8 cellular contexts compared by ENCODE assay signal in the genomic region with DNA sequence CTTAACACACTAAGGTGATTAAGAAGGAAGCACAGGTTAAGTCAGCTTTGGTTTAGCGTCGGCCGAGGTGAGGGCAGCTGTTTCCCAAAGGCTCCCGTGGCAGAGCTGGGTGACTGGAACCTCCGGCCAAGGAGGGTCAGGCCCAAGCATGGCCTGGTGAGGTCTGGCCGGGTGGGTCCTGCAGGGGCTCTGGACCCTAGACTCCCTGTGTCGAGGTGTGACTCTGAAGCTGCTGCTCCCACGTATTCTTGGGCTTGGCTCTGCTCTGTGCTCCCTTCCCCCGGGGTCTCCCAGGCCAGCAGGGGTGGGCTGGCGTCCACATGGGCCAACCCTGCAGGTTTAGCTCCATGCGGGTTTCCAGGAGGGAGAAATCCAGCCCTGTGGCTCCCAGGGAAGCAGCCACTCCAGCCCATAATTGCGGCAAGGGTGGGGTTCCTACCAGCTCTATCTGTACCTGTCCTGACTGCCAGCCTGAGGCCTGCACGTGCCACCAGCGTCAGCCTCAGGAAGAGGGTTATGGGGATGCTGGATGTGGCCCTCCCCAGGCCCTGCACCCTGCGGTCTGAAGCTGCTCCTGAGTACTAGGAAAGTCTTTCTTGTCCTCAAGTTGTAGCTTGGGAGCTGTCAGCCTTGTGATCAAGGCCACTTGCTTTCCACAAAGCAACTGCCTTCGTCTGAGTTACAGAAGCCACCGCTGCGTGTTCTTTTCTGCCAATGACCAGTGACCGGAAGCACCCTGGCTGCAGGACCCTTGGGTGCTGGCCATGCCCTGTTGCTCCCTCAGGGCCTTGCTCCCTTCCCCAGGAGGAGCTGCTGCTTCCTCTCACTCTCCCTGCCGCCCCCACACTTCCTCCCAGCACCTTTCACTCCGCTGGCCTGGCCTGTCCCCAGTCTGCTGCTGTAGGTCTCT. TPM values are rescaled to one million over a fixed set of nuclear protein-coding genes. Genes with fewer than 3 reads are reported as not detected.
A peak's percentile ranks its signal among the peaks of the same experiment; 100 is the strongest.
DNase-seq lines count a peak whose midpoint lies in the region; ATAC-seq and TF ChIP-seq lines count a peak whose summit lies in the region.

No MANE protein-coding gene starts in this region.

- peak overlapping the region; percentile 19 for H3K4me3 ChIP-seq in effector memory CD4-positive, alpha-beta T cell (ENCODE audit: insufficient read depth, low read depth, low read length, poor library complexity, severe bottlenecking)
- H3K4me3 ChIP-seq in colonic mucosa = no peak overlapping the region

- H3K4me1 ChIP-seq in effector memory CD4-positive, alpha-beta T cell (ENCODE audit: control insufficient read depth, insufficient read depth, low read length, poor library complexity, severe bottlenecking) = peaks cover 30% of the 10 kb centered on the region
- H3K4me1 ChIP-seq in colonic mucosa = no peaks in the 10 kb centered on the region

- H3K9ac ChIP-seq in colonic mucosa (ENCODE audit: low read depth in 2 of 2, low read length in 2 of 2) = no peak overlapping the region

- H3K36me3 ChIP-seq in effector memory CD4-positive, alpha-beta T cell (ENCODE audit: control insufficient read depth, insufficient read depth, low read length) = no peaks in the 10 kb centered on the region
- no peaks in the 10 kb centered on the region for H3K36me3 ChIP-seq in colonic mucosa

- intact Hi-C loops in colonic mucosa (cut with DNase I) = no loop called here

- TF ChIP-seq CTCF in colonic mucosa (IDR thresholded peaks at IDR 0.05) = no peak

- no peaks in the 10 kb centered on the region for H3K27me3 ChIP-seq in effector memory CD4-positive, alpha-beta T cell (replicated peaks; ENCODE audit: control insufficient read depth, insufficient read depth, low read length, poor library complexity, severe bottlenecking)
- no peaks in the 10 kb centered on the region for H3K27me3 ChIP-seq in colonic mucosa

- no peaks in the 10 kb centered on the region for H3K9me3 ChIP-seq in effector memory CD4-positive, alpha-beta T cell (ENCODE audit: control insufficient read depth, low read length)
- H3K9me3 ChIP-seq in colonic mucosa = no peaks in the 10 kb centered on the region

- ATAC-seq in GM21737 (IDR thresholded peaks at IDR 0.05; ENCODE audit: unreplicated experiment) = no peak

- peak; percentile 72 for DNase-seq in activated effector memory CD4-positive, alpha-beta T cell treated with anti-CD3 and anti-CD28 coated beads, Interleukin-2, amount 50 U/mL, for 16 hours
- DNase-seq in activated effector memory CD4-positive, alpha-beta T cell treated with Interleukin-2 at 50 U/mL for 16 hours = no peak
- DNase-seq in SW480 (ENCODE audit: low spot score) = peak; percentile 33
- no peak for DNase-seq in effector memory CD4-positive, alpha-beta T cell
- DNase-seq in substantia nigra (lab: John Stamatoyannopoulos, UW) = peak in 1 of 49 donors; percentile 39
- no peak for DNase-seq in GDM1 (lab: John Stamatoyannopoulos, UW)
- no peak for DNase-seq in colonic mucosa

- H3K27ac ChIP-seq in effector memory CD4-positive, alpha-beta T cell (ENCODE audit: insufficient read depth, low read length, poor library complexity, severe bottlenecking) = peak overlapping the region; percentile 12
- peak overlapping the region; percentile 38 for H3K27ac ChIP-seq in substantia nigra (ENCODE audit: low read depth, low read length, poor library complexity, severe bottlenecking)
- H3K27ac ChIP-seq in colonic mucosa = no peak overlapping the region

RNA-seq across cellular contexts. Expression of a gene that starts 4.8 kb away (rescaled TPM):
- total RNA-seq in colonic mucosa = 1 to 10 TPM in 1 of 2 donors, under 1 TPM in 1; 0.98 to 1.4 TPM

RNA-seq across cellular contexts. Expression of a gene that starts 47.3 kb away (rescaled TPM):
- total RNA-seq in colonic mucosa = 100 to 1,000 TPM in 1 of 2 donors, 10 to 100 TPM in 1; 81.2 to 117 TPM

Comparison
In these comparisons a context has a peak if more than half of its experiments do, and no peak if none do; other contexts are left out.
1. DNase-seq: peak in activated effector memory CD4-positive, alpha-beta T cell treated with anti-CD3 and anti-CD28 coated beads, Interleukin-2, amount 50 U/mL, for 16 hours (single experiment) and SW480 (single experiment); none in activated effector memory CD4-positive, alpha-beta T cell treated with Interleukin-2 at 50 U/mL for 16 hours (single experiment), effector memory CD4-positive, alpha-beta T cell (0 of 3), GDM1 (single experiment) and colonic mucosa (single experiment).